9 cellular contexts compared by ENCODE assay signal in the genomic region with DNA sequence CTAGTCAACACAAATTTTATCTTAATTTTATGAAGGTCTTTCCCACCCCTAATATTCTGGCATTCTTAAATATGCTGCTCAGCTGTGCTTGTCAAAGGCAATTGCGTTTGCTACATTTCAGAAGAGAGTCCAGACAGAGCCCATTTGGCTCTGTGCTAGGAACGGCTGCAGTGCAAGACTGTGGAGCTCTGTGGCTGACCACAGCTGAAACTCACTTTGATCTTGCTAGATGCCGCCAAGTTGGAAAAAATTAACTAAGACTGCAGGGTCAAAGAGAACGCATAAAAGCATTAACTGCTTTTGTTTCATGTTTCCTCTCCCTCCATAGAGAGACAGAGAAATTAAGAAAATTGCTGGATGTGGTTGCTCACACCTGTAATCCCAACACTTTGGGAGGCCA. TPM values are rescaled to one million over a fixed set of nuclear protein-coding genes. Genes with fewer than 3 reads are reported as not detected.
A peak's percentile ranks its signal among the peaks of the same experiment; 100 is the strongest.
DNase-seq lines count a peak whose midpoint lies in the region; ATAC-seq and TF ChIP-seq lines count a peak whose summit lies in the region.
"Had no signal": no experiment of that assay in that cellular context is flagged by ENCODE, and none has a peak within 500 bp of the region (broad histone marks: within the 10 kb centered on the region; RNA-seq: fewer than 3 reads in every experiment).

No MANE protein-coding gene starts in this region.

- no peaks in the 10 kb centered on the region for H4K20me1 ChIP-seq in SU-DHL-6 (ENCODE audit: low read depth, low read length)

- peak; percentile 38 to 42 for ATAC-seq in stimulated activated naive B cell treated with anti-CD40 and anti-IgM and Interleukin-4, amounts not matched to agents 10 μg/mL and 1 μg/mL and 100 μg/mL, for 72 hours (replicated peaks)
- ATAC-seq in HG02970 (IDR thresholded peaks at IDR 0.05; ENCODE audit: low FRiP score, unreplicated experiment) = no peak

- no peak for TF ChIP-seq POLR2A in erythroblast (IDR thresholded peaks at IDR 0.05; ENCODE audit: low read length)

- no peak overlapping the region for H3K9ac ChIP-seq in SU-DHL-6 (ENCODE audit: low read length)

- peak overlapping the region; percentile 65 for H2AFZ ChIP-seq in SU-DHL-6 (ENCODE audit: low read depth, low read length, severe bottlenecking)

- H3K36me3 ChIP-seq in SU-DHL-6 (ENCODE audit: low read length) = no peaks in the 10 kb centered on the region

- H3K36me3 Mint-ChIP-seq in activated CD4-positive, alpha-beta T cell treated with anti-CD3 and anti-CD28 coated beads, Interleukin-2, amount 10 ng/mL, durations not matched to agents 24 days and 14 days (ENCODE audit: low read depth) = no peaks in the 10 kb centered on the region
- no peaks in the 10 kb centered on the region for H3K36me3 Mint-ChIP-seq in stimulated activated naive B cell treated with anti-CD40 and anti-IgM and Interleukin-4, amounts not matched to agents 10 μg/mL and 1 μg/mL and 100 μg/mL, for 72 hours

- no peaks in the 10 kb centered on the region for H3K9me2 ChIP-seq in SU-DHL-6 (replicated peaks; ENCODE audit: insufficient read depth, low read length)

- H3K9me3 Mint-ChIP-seq in activated CD4-positive, alpha-beta T cell treated with anti-CD3 and anti-CD28 coated beads, Interleukin-2, amount 10 ng/mL, durations not matched to agents 24 days and 14 days = no peaks in the 10 kb centered on the region
- no peaks in the 10 kb centered on the region for H3K9me3 Mint-ChIP-seq in stimulated activated naive B cell treated with anti-CD40 and anti-IgM and Interleukin-4, amounts not matched to agents 10 μg/mL and 1 μg/mL and 100 μg/mL, for 72 hours

- H3K27me3 ChIP-seq in SU-DHL-6 (ENCODE audit: low read length) = no peaks in the 10 kb centered on the region

- H3K4me2 ChIP-seq in SU-DHL-6 (ENCODE audit: low read depth, low read length, poor library complexity, severe bottlenecking) = peak overlapping the region; percentile 18

- H3K4me3 Mint-ChIP-seq in activated CD4-positive, alpha-beta T cell treated with anti-CD3 and anti-CD28 coated beads, Interleukin-2, amount 10 ng/mL, durations not matched to agents 24 days and 14 days = peak overlapping the region; percentile 76
- peak overlapping the region; percentile 41 to 48 for H3K4me3 Mint-ChIP-seq in stimulated activated naive B cell treated with anti-CD40 and anti-IgM and Interleukin-4, amounts not matched to agents 10 μg/mL and 1 μg/mL and 100 μg/mL, for 72 hours

- H3K4me3 ChIP-seq in SU-DHL-6 (ENCODE audit: insufficient read depth, low read length, poor library complexity, severe bottlenecking) = no peak overlapping the region

- H3K4me1 Mint-ChIP-seq in activated CD4-positive, alpha-beta T cell treated with anti-CD3 and anti-CD28 coated beads, Interleukin-2, amount 10 ng/mL, durations not matched to agents 24 days and 14 days = peaks cover 72% of the 10 kb centered on the region
- H3K4me1 Mint-ChIP-seq in stimulated activated naive B cell treated with anti-CD40 and anti-IgM and Interleukin-4, amounts not matched to agents 10 μg/mL and 1 μg/mL and 100 μg/mL, for 72 hours = peaks cover 26 to 46% of the 10 kb centered on the region in 2 donors

- no peaks in the 10 kb centered on the region for H3K9me3 ChIP-seq in SU-DHL-6 (ENCODE audit: insufficient read depth, low read length)

- H3K27ac ChIP-seq in SU-DHL-6 (ENCODE audit: low read depth, low read length) = no peak overlapping the region

- no peaks in the 10 kb centered on the region for H3K27me3 Mint-ChIP-seq in activated CD4-positive, alpha-beta T cell treated with anti-CD3 and anti-CD28 coated beads, Interleukin-2, amount 10 ng/mL, durations not matched to agents 24 days and 14 days
- no peaks in the 10 kb centered on the region for H3K27me3 Mint-ChIP-seq in stimulated activated naive B cell treated with anti-CD40 and anti-IgM and Interleukin-4, amounts not matched to agents 10 μg/mL and 1 μg/mL and 100 μg/mL, for 72 hours

- DNase-seq in activated CD4-positive, alpha-beta T cell treated with anti-CD3 and anti-CD28 coated beads, Interleukin-2, amount 10 ng/mL, durations not matched to agents 24 days and 14 days = peak; percentile 80
- no peak for DNase-seq in activated CD4-positive, alpha-beta T cell treated with anti-CD3 and anti-CD28 coated beads for 48 hours
- DNase-seq in glomerular visceral epithelial cell (ENCODE audit: extremely low spot score) = peak; percentile 49
- no peak for DNase-seq in stimulated activated naive B cell treated with anti-CD40 and anti-IgM and Interleukin-4, amounts not matched to agents 10 μg/mL and 1 μg/mL and 100 μg/mL, for 72 hours
- no peak for DNase-seq in erythroblast (lab: John Stamatoyannopoulos, UW)
- DNase-seq in AG08396 (ENCODE audit: low spot score) = no peak

- H3F3A ChIP-seq in SU-DHL-6 (ENCODE audit: insufficient read depth) = no peaks in the 10 kb centered on the region

- H3K27ac Mint-ChIP-seq in activated CD4-positive, alpha-beta T cell treated with anti-CD3 and anti-CD28 coated beads, Interleukin-2, amount 10 ng/mL, durations not matched to agents 24 days and 14 days = peak overlapping the region; percentile 93
- no peak overlapping the region for H3K27ac Mint-ChIP-seq in stimulated activated naive B cell treated with anti-CD40 and anti-IgM and Interleukin-4, amounts not matched to agents 10 μg/mL and 1 μg/mL and 100 μg/mL, for 72 hours

- H3K79me2 ChIP-seq in SU-DHL-6 (ENCODE audit: insufficient read depth, low read length) = no peaks in the 10 kb centered on the region

- no peak for TF ChIP-seq CTCF in SU-DHL-6 (IDR thresholded peaks at IDR 0.05; ENCODE audit: insufficient read depth, low read length, poor library complexity, severe bottlenecking)

- intact Hi-C loops in activated CD4-positive, alpha-beta T cell treated with anti-CD3 and anti-CD28 coated beads, Interleukin-2, amount 10 ng/mL, durations not matched to agents 24 days and 14 days (cut with micrococcal nuclease) = loop anchor here (1.0 kb wide), 1 partner anchor 8 kb away; no protein-coding TSS in a partner anchor

RNA-seq across cellular contexts. Expression of gene PPP1R2, which starts 7.6 kb away (rescaled TPM):
- 75.2 and 78.2 TPM in 2 replicates for total RNA-seq in activated CD4-positive, alpha-beta T cell treated with anti-CD3 and anti-CD28 coated beads, Interleukin-2, amount 10 ng/mL, durations not matched to agents 24 days and 14 days

RNA-seq across cellular contexts. Expression of gene APOD, which starts 33.0 kb away (rescaled TPM):
- 1.8 and 2.6 TPM in 2 replicates for total RNA-seq in activated CD4-positive, alpha-beta T cell treated with anti-CD3 and anti-CD28 coated beads, Interleukin-2, amount 10 ng/mL, durations not matched to agents 24 days and 14 days
- total RNA-seq: M059J had no signal

Comparison
In these comparisons a context has a peak if more than half of its experiments do, and no peak if none do; other contexts are left out.
1. DNase-seq: peak in activated CD4-positive, alpha-beta T cell treated with anti-CD3 and anti-CD28 coated beads, Interleukin-2, amount 10 ng/mL, durations not matched to agents 24 days and 14 days (single experiment) and glomerular visceral epithelial cell (single experiment); none in activated CD4-positive, alpha-beta T cell treated with anti-CD3 and anti-CD28 coated beads for 48 hours (single experiment), stimulated activated naive B cell treated with anti-CD40 and anti-IgM and Interleukin-4, amounts not matched to agents 10 μg/mL and 1 μg/mL and 100 μg/mL, for 72 hours (single experiment), erythroblast (0 of 2) and AG08396 (single experiment).